Comparison of ENCODE assay signal across 8 cellular contexts in the genomic region with DNA sequence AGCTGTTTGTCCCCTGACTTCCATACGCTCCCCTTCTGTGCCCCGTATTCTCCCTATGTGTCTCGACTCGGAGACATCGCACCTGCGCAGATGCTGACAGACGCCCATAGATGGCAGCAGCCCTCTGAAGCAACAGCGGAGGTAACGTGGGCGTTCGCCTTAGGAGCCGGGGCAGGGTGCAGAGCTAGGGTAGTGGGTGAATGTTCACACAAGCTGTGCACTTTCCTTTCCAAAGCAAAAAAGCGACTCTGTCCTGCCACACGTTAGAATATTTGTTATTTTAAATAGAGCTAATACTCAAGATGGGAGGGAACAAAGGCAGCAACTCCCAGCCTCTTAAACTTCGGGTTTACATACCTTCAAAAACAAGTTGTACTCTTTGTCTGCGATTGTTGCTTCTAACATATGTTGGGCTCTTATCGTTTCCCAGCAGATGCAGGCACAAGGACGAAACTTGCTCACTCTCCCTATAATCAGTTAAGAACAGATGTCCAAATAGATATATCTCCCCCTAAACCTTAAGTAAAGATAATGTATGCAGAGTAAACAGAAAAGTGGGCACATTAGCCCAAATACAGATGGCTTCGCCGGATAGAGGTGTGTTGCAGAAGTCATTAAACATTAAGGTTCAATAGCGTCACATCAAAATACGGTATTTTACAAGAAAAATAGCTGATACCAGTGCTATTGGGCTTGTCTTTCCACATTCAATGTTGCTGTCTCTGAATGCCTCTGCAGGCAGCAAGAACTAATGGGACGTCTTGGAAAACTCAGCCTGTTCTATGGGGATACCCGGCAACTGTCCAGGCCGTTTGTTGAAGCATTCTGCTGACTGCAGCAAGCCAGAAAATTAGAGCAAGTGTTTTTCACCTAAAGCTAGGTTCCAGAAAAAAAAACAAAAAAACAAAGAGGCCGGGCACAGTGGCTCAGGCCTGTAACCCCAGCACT.
DNase-seq lines count a peak whose midpoint lies in the region; ATAC-seq and TF ChIP-seq lines count a peak whose summit lies in the region.

No MANE protein-coding gene starts in this region.

- no peak overlapping the region for H2AFZ ChIP-seq in trophoblast cell (ENCODE audit: insufficient read depth, low read length, poor library complexity)

- no peaks in the 10 kb centered on the region for H3K79me1 ChIP-seq in trophoblast cell (ENCODE audit: low read length)

- no peak overlapping the region for H3K27ac ChIP-seq in C4-2B
- H3K27ac ChIP-seq in trophoblast cell (ENCODE audit: low read depth, low read length), result no peak overlapping the region

- H4K12ac ChIP-seq in trophoblast cell (ENCODE audit: low read depth, low read length), result no peak overlapping the region

- no peak overlapping the region for H2BK120ac ChIP-seq in trophoblast cell (ENCODE audit: insufficient read depth, low read length, poor library complexity)

- no peak overlapping the region for H3K4me3 ChIP-seq in trophoblast cell (ENCODE audit: low read depth, low read length)

- H3K4me1 Mint-ChIP-seq in type B pancreatic cell (ENCODE audit: unreplicated experiment), result peaks cover 9% of the 10 kb centered on the region

- no peak overlapping the region for H3K18ac ChIP-seq in trophoblast cell (ENCODE audit: low read length)

- DNase-seq in GM19240 (ENCODE audit: insufficient read length, low spot score) (peak; percentile 54), RPMI8226 (peak; percentile 88), germinal center (ENCODE audit: low spot score) (peak; percentile 79), trophoblast cell (peak; percentile 41 to 64), type B pancreatic cell (ENCODE audit: extremely low spot score, unreplicated experiment) (peak; percentile 70)
- peak; percentile 67 for DNase-seq in activated T-helper 9 cell treated with anti-CD3 and anti-CD28 coated beads, Interleukin-2, amount 50 U/mL, for 16 hours (ENCODE audit: low read depth)

- no peak overlapping the region for H3K27ac Mint-ChIP-seq in type B pancreatic cell

- no peaks in the 10 kb centered on the region for H3K9me3 Mint-ChIP-seq in type B pancreatic cell

- no peaks in the 10 kb centered on the region for H3K9me3 ChIP-seq in trophoblast cell (ENCODE audit: insufficient read depth, low read depth, low read length)

- peak; percentile 89 for TF ChIP-seq CTCF in C4-2B (conservative IDR thresholded peaks at IDR 0.05)
- TF ChIP-seq CTCF in type B pancreatic cell (conservative IDR thresholded peaks at IDR 0.05), result peak; percentile 78

- no peaks in the 10 kb centered on the region for H3K36me3 ChIP-seq in trophoblast cell (ENCODE audit: control insufficient read depth in 1 of 2, insufficient read depth in 2 of 2, low read length in 2 of 2)

- H3K79me2 ChIP-seq in trophoblast cell (ENCODE audit: control insufficient read depth, insufficient read depth, low read length, poor library complexity), result no peaks in the 10 kb centered on the region

- peak overlapping the region; percentile 46 for H3K4me3 Mint-ChIP-seq in type B pancreatic cell

- H2BK12ac ChIP-seq in trophoblast cell (ENCODE audit: low read length), result no peak overlapping the region

- H2AK5ac ChIP-seq in trophoblast cell (ENCODE audit: low read length), result no peak overlapping the region

- no peak overlapping the region for H3K4ac ChIP-seq in trophoblast cell (ENCODE audit: low read depth, low read length)

- H3K36me3 Mint-ChIP-seq in type B pancreatic cell, result no peaks in the 10 kb centered on the region

- no peak overlapping the region for H3K14ac ChIP-seq in trophoblast cell (ENCODE audit: low read length)

- no peak overlapping the region for H4K8ac ChIP-seq in trophoblast cell (ENCODE audit: low read depth, low read length)

- H3K4me1 ChIP-seq in trophoblast cell (ENCODE audit: control insufficient read depth in 1 of 2, insufficient read depth in 2 of 2, low read length in 2 of 2), result no peaks in the 10 kb centered on the region

- H2BK5ac ChIP-seq in trophoblast cell (ENCODE audit: low read depth, low read length, poor library complexity), result no peak overlapping the region

- ATAC-seq in HG03354 (IDR thresholded peaks at IDR 0.05; ENCODE audit: poor library complexity, severe bottlenecking, unreplicated experiment), result peak; percentile 96

- no peak overlapping the region for H4K91ac ChIP-seq in trophoblast cell (ENCODE audit: low read depth, low read length)

- no peak overlapping the region for H3K4me2 ChIP-seq in trophoblast cell (ENCODE audit: low read length)

- WGBS in trophoblast cell (ENCODE audit: extremely low coverage, insufficient coverage, insufficient read length), result no CpG with 5 or more reads among the region's 26 CpGs

- H3K27me3 ChIP-seq in trophoblast cell (ENCODE audit: insufficient read depth, low read length), result no peaks in the 10 kb centered on the region

- H3K9ac ChIP-seq in trophoblast cell (ENCODE audit: low read length), result no peak overlapping the region

- no peak overlapping the region for H3K23ac ChIP-seq in trophoblast cell (ENCODE audit: low read length)

- peaks cover 54% of the 10 kb centered on the region for H3K27me3 Mint-ChIP-seq in type B pancreatic cell
